ENCODE assay signal across 2 cellular contexts in genomic region chr11:94147433-94147845, GRCh38.
TF ChIP-seq lines count a peak whose summit lies in the region.

No MANE protein-coding gene starts in this region.

TF ChIP-seq in SK-N-SH, 30 proteins besides CTCF, POLR2A, EP300 and RAD21 (continued from another document):
- TF ChIP-seq ZBTB33 (IDR thresholded peaks at IDR 0.05; ENCODE audit: borderline replicate concordance, low read depth) = no peak
- no peak for TF ChIP-seq SIN3A (IDR thresholded peaks at IDR 0.05; ENCODE audit: borderline replicate concordance, low read depth, low read length)
- TF ChIP-seq FOSL2 (IDR thresholded peaks at IDR 0.05; ENCODE audit: borderline replicate concordance, low read depth) = no peak
- TF ChIP-seq CHD2 (IDR thresholded peaks at IDR 0.05; ENCODE audit: low read length, partially characterized antibody) = no peak
- no peak for TF ChIP-seq SMC3 (IDR thresholded peaks at IDR 0.05; ENCODE audit: low read depth, low read length)
- no peak for TF ChIP-seq NFIC (IDR thresholded peaks at IDR 0.05; ENCODE audit: borderline replicate concordance)
- TF ChIP-seq TEAD4 (IDR thresholded peaks at IDR 0.05; ENCODE audit: borderline replicate concordance, insufficient read depth) = no peak
- no peak for TF ChIP-seq GATA2 (CRISPR knock-in tag; IDR thresholded peaks at IDR 0.05)
- no peak for TF ChIP-seq POLR2AphosphoS5 (IDR thresholded peaks at IDR 0.05; ENCODE audit: low read depth, low read length)
- TF ChIP-seq TAF1 (IDR thresholded peaks at IDR 0.05; ENCODE audit: borderline replicate concordance, low read depth, low read length) = no peak

TF ChIP-seq in WTC11, 78 proteins besides CTCF, POLR2A, EP300 and RAD21 (continued from another document):
- TF ChIP-seq MLX (CRISPR knock-in tag; IDR thresholded peaks at IDR 0.05) (no peak), NFE2L1 (CRISPR knock-in tag; IDR thresholded peaks at IDR 0.05) (no peak), E2F1 (CRISPR knock-in tag; IDR thresholded peaks at IDR 0.05) (no peak), MXD4 (CRISPR knock-in tag; IDR thresholded peaks at IDR 0.05; ENCODE audit: borderline replicate concordance) (no peak), ZSCAN18 (CRISPR knock-in tag; IDR thresholded peaks at IDR 0.05) (no peak), AR (CRISPR knock-in tag; IDR thresholded peaks at IDR 0.05) (no peak), SP1 (CRISPR knock-in tag; conservative IDR thresholded peaks at IDR 0.05) (no peak), EMX1 (CRISPR knock-in tag; IDR thresholded peaks at IDR 0.05) (no peak)
